17 cellular contexts compared by ENCODE assay signal in genomic region chr15:40932625-40933519, GRCh38. TPM values are rescaled to one million over a fixed set of nuclear protein-coding genes. Genes with fewer than 3 reads are reported as not detected.
DNase-seq lines count a peak whose midpoint lies in the region; ATAC-seq, FAIRE-seq and TF ChIP-seq lines count a peak whose summit lies in the region.
"Had no signal": no experiment of that assay in that cellular context is flagged by ENCODE, and none has a peak within 500 bp of the region (broad histone marks: within the 10 kb centered on the region; RNA-seq: fewer than 3 reads in every experiment).

No MANE protein-coding gene starts in this region.

- H3K4me2 ChIP-seq in osteoblast (ENCODE audit: insufficient read depth, low read length) = no peak overlapping the region

- FAIRE-seq in urothelium cell line (lab: Jason Lieb, UNC) = no peak

- H3K27me3 Mint-ChIP-seq in endothelial cell (ENCODE audit: unreplicated experiment) = peaks cover 40% of the 10 kb centered on the region
- peaks cover 12% of the 10 kb centered on the region for H3K27me3 Mint-ChIP-seq in HFFc6 (ENCODE audit: insufficient read depth)

- no peak for ATAC-seq in stimulated activated effector memory CD8-positive, alpha-beta T cell treated with anti-CD3 and anti-CD28 coated beads, Interleukin-12 subunit alpha, Interleukin-12 subunit beta, amount 100 ng/mL, for 72 hours
- ATAC-seq in GM19455 (IDR thresholded peaks at IDR 0.05; ENCODE audit: unreplicated experiment) = no peak

- H3K4me1 Mint-ChIP-seq in endothelial cell (ENCODE audit: unreplicated experiment) (peaks cover 66% of the 10 kb centered on the region), HFFc6 (ENCODE audit: low read depth) (peaks cover 32% of the 10 kb centered on the region)
- H3K4me1 Mint-ChIP-seq in stimulated activated effector memory CD8-positive, alpha-beta T cell treated with anti-CD3 and anti-CD28 coated beads, Interleukin-12 subunit alpha, Interleukin-12 subunit beta, amount 100 ng/mL, for 72 hours = peaks cover 40% of the 10 kb centered on the region

- no peaks in the 10 kb centered on the region for H3K36me3 ChIP-seq in osteoblast (ENCODE audit: insufficient read depth, low read length)
- H3K36me3 ChIP-seq: BE2C had no signal

- H3K27me3 ChIP-seq in osteoblast (ENCODE audit: insufficient read depth, low read length) = peaks cover 55% of the 10 kb centered on the region

- H3K4me3 Mint-ChIP-seq in endothelial cell (ENCODE audit: unreplicated experiment) (peak overlapping the region; percentile 97), HFFc6 (no peak overlapping the region)
- H3K4me3 Mint-ChIP-seq in stimulated activated effector memory CD8-positive, alpha-beta T cell treated with anti-CD3 and anti-CD28 coated beads, Interleukin-12 subunit alpha, Interleukin-12 subunit beta, amount 100 ng/mL, for 72 hours = no peak overlapping the region
- H3K4me3 Mint-ChIP-seq: activated naive CD4-positive, alpha-beta T cell treated with anti-CD3 and anti-CD28 coated beads for 36 hours had no signal

- DNase-seq in DMS153 treated with DMSO at 0.1 percent for 48 hours (lab: John Stamatoyannopoulos, UW; ENCODE audit: unreplicated experiment) = peak; percentile 33
- DNase-seq in NCI-H2029 (lab: John Stamatoyannopoulos, UW) = peak; percentile 81
- DNase-seq in endothelial cell (ENCODE audit: low spot score) = no peak
- peak; percentile 80 for DNase-seq in osteoblast (ENCODE audit: insufficient read length, low spot score, missing footprints)
- no peak for DNase-seq in HFFc6
- no peak for DNase-seq in stimulated activated effector memory CD8-positive, alpha-beta T cell treated with anti-CD3 and anti-CD28 coated beads, Interleukin-12 subunit alpha, Interleukin-12 subunit beta, amount 100 ng/mL, for 72 hours (ENCODE audit: low spot score in 2 of 2)
- no peak for DNase-seq in urothelium cell line (ENCODE audit: low spot score)
- DNase-seq: activated CD4-positive, CD25-positive, alpha-beta regulatory T cell; activated naive CD4-positive, alpha-beta T cell treated with anti-CD3 and anti-CD28 coated beads for 36 hours; BE2C; effector CD4-positive, alpha-beta T cell; foreskin fibroblast; GOT3; KG1; stimulated activated CD4-positive, alpha-beta T cell treated with anti-CD3 and anti-CD28 coated beads, Interleukin-2, amount 100 ng/mL, for 48 hours had no signal

- H3K27ac ChIP-seq in osteoblast (ENCODE audit: low read depth, low read length) = no peak overlapping the region

- H3K4me3 ChIP-seq in osteoblast (ENCODE audit: insufficient read depth, low read length) = no peak overlapping the region

- peaks cover 27% of the 10 kb centered on the region for H3K4me1 ChIP-seq in osteoblast (ENCODE audit: insufficient read depth, low read length)
- H3K4me1 ChIP-seq: BE2C had no signal

- H3K79me2 ChIP-seq in osteoblast (ENCODE audit: insufficient read depth, low read length) = no peaks in the 10 kb centered on the region

- peaks cover 77% of the 10 kb centered on the region for H3K36me3 Mint-ChIP-seq in endothelial cell (ENCODE audit: low read depth, unreplicated experiment)
- no peaks in the 10 kb centered on the region for H3K36me3 Mint-ChIP-seq in HFFc6 (ENCODE audit: low read depth)
- no peaks in the 10 kb centered on the region for H3K36me3 Mint-ChIP-seq in stimulated activated effector memory CD8-positive, alpha-beta T cell treated with anti-CD3 and anti-CD28 coated beads, Interleukin-12 subunit alpha, Interleukin-12 subunit beta, amount 100 ng/mL, for 72 hours

- H3K9me3 Mint-ChIP-seq in endothelial cell (ENCODE audit: unreplicated experiment) (no peaks in the 10 kb centered on the region), HFFc6 (no peaks in the 10 kb centered on the region)
- no peaks in the 10 kb centered on the region for H3K9me3 Mint-ChIP-seq in stimulated activated effector memory CD8-positive, alpha-beta T cell treated with anti-CD3 and anti-CD28 coated beads, Interleukin-12 subunit alpha, Interleukin-12 subunit beta, amount 100 ng/mL, for 72 hours
- H3K9me3 Mint-ChIP-seq: activated naive CD4-positive, alpha-beta T cell treated with anti-CD3 and anti-CD28 coated beads for 36 hours had no signal

- no peaks in the 10 kb centered on the region for H3K9me3 ChIP-seq in osteoblast (ENCODE audit: low read depth, low read length)
- H3K9me3 ChIP-seq: BE2C had no signal

- H2AFZ ChIP-seq in osteoblast (ENCODE audit: low read length) = no peak overlapping the region

- TF ChIP-seq CTCF in endothelial cell (IDR thresholded peaks at IDR 0.05; ENCODE audit: unreplicated experiment) (no peak), osteoblast (IDR thresholded peaks at IDR 0.05; ENCODE audit: extremely low read depth, low read depth, low read length) (no peak), HFFc6 (IDR thresholded peaks at IDR 0.05) (no peak)

- H3K27ac Mint-ChIP-seq in endothelial cell (ENCODE audit: unreplicated experiment) (peak overlapping the region; percentile 57), HFFc6 (no peak overlapping the region)
- no peak overlapping the region for H3K27ac Mint-ChIP-seq in stimulated activated effector memory CD8-positive, alpha-beta T cell treated with anti-CD3 and anti-CD28 coated beads, Interleukin-12 subunit alpha, Interleukin-12 subunit beta, amount 100 ng/mL, for 72 hours
- H3K27ac Mint-ChIP-seq: activated naive CD4-positive, alpha-beta T cell treated with anti-CD3 and anti-CD28 coated beads for 36 hours had no signal

- no peaks in the 10 kb centered on the region for H4K20me1 ChIP-seq in osteoblast (ENCODE audit: insufficient read depth, low read length)

RNA-seq across cellular contexts. Expression of gene DLL4, which starts 3.7 kb away (rescaled TPM):
- total RNA-seq in endothelial cell (ENCODE audit: unreplicated experiment) = 257 TPM
- total RNA-seq in osteoblast = not detected in 2 replicates
- under 1 TPM in 2 of 6 experiments, not detected in 4; 0.05 to 0.11 TPM for total RNA-seq in HFFc6 (2021; fragmentation: NEBNext Ultra II Directional; extraction: Animal tissue kit (Norgen Biotek cat#: 25700))

RNA-seq across cellular contexts. Expression of gene CHAC1, which starts 20.4 kb away (rescaled TPM):
- total RNA-seq in endothelial cell (ENCODE audit: unreplicated experiment) = 16.4 TPM
- total RNA-seq in osteoblast = 30.0 and 30.1 TPM in 2 replicates
- total RNA-seq in HFFc6 (2021; fragmentation: NEBNext Ultra II Directional; extraction: Animal tissue kit (Norgen Biotek cat#: 25700)) = 10 to 100 TPM; 20.8 to 26.0 (median 24.2) TPM

RNA-seq across cellular contexts. Expression of gene VPS18, which starts 38.6 kb away (rescaled TPM):
- total RNA-seq in endothelial cell (ENCODE audit: unreplicated experiment) (39.2 TPM), osteoblast (55.4 and 60.8 TPM in 2 replicates)
- 10 to 100 TPM; 27.7 to 33.1 (median 31.2) TPM for total RNA-seq in HFFc6 (2021; fragmentation: NEBNext Ultra II Directional; extraction: Animal tissue kit (Norgen Biotek cat#: 25700))

RNA-seq across cellular contexts. Expression of gene RHOV, which starts 58.8 kb away (rescaled TPM):
- total RNA-seq in endothelial cell (ENCODE audit: unreplicated experiment) (1.4 TPM), osteoblast (0.36 TPM in 1 of 2 replicates, not detected in the other)
- total RNA-seq in HFFc6 (2021; fragmentation: NEBNext Ultra II Directional; extraction: Animal tissue kit (Norgen Biotek cat#: 25700)) = under 1 TPM in 5 of 6 experiments, not detected in 1; 0.14 to 0.41 (median 0.31) TPM
- total RNA-seq: myocyte had no signal

Comparison
In these comparisons a context has a peak if more than half of its experiments do, and no peak if none do; other contexts are left out.
1. DNase-seq: peak in DMS153 treated with DMSO at 0.1 percent for 48 hours (single experiment), NCI-H2029 (single experiment) and osteoblast (single experiment); none in endothelial cell (single experiment), HFFc6 (single experiment), stimulated activated effector memory CD8-positive, alpha-beta T cell treated with anti-CD3 and anti-CD28 coated beads, Interleukin-12 subunit alpha, Interleukin-12 subunit beta, amount 100 ng/mL, for 72 hours (0 of 2) and urothelium cell line (single experiment).
2. RNA of gene DLL4, which starts 3.7 kb away (total RNA-seq): 257 TPM in endothelial cell (single experiment); 0.05 to 0.11 TPM in HFFc6 and not detected in osteoblast; every median in the first group is over 100 times any median in the second.